1 cellular context compared by ENCODE assay signal in the genomic region with DNA sequence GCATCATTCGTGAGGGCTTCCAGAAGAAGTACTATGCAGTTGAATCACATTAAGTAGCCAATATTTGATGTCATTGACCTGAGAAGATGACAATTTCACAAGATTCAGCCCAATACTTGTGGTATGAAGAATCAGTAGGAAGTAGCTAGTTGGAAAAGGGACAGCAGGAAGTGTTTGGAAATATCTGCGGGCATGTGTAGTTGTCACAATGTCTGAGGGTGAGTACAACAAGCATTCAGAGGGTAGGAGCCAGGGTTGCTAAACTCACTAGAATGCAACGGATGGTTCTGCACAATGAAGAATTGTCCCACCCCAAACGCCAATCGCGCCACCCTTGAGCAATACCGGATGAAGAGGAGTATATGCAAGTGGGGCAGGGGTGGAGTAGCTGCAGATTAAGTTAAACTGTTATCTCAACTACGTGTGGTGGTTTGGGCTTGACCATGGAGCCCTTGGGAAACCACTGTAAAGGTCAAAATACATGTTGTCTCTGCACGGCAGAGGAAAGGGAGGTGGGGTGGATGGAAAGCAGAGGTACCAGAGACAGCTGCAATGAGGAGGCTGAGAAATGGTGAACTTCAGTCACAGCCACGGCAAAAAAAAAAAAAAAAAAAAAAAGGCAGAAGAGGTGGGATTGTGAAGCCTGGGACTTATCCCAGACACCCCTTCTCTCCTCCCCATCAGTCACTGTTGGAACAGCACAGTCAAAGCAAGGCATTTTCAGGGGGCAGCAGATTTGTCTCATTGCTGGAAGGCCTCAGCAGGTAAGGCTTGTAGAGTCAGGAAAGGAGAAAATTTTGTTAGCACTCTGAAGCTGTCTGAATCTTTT.
TF ChIP-seq lines count a peak whose summit lies in the region.

No MANE protein-coding gene starts in this region.

TF ChIP-seq in IMR-90, 13 proteins besides CTCF, POLR2A, EP300 and RAD21:
- TF ChIP-seq NFE2L2 (IDR thresholded peaks at IDR 0.05; ENCODE audit: low read depth, low read length) (no peak), CHD1 (IDR thresholded peaks at IDR 0.05; ENCODE audit: low read depth, low read length) (no peak), MAZ (IDR thresholded peaks at IDR 0.05; ENCODE audit: borderline replicate concordance, low read depth, low read length) (no peak), MXI1 (IDR thresholded peaks at IDR 0.05; ENCODE audit: borderline replicate concordance, low read depth, low read length) (no peak), CEBPB (IDR thresholded peaks at IDR 0.05; ENCODE audit: low read depth, low read length) (peak; percentile 81), MAFK (IDR thresholded peaks at IDR 0.05; ENCODE audit: low read depth, low read length) (no peak; the same call in 1 of the 2 replicates), SMC3 (IDR thresholded peaks at IDR 0.05; ENCODE audit: low read depth, low read length) (no peak)
- TF ChIP-seq, protein P1, sequence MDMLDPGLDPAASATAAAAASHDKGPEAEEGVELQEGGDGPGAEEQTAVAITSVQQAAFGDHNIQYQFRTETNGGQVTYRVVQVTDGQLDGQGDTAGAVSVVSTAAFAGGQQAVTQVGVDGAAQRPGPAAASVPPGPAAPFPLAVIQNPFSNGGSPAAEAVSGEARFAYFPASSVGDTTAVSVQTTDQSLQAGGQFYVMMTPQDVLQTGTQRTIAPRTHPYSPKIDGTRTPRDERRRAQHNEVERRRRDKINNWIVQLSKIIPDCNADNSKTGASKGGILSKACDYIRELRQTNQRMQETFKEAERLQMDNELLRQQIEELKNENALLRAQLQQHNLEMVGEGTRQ (IDR thresholded peaks at IDR 0.05; ENCODE audit: low read depth, low read length): no peak
